ENCODE assay signal across 24 cellular contexts in the genomic region with DNA sequence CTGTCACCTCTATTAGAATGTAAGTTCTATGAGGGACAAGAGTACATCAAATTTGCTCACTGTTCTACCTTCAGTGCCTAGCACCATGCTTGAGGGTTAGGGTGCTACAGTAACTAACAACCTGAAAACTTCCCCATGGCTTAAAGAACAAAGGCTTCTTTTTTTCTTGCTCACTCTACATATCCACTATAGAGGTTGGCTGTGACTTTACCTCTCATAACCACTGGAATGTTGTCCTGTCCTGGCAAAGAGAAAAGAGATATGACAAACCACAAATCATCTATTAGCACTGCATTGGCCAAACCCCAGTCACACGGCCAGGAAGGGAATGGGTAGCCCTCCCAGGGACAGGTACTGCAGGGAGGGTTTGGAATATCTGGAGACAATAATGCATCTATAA. TPM values are rescaled to one million over a fixed set of nuclear protein-coding genes. Genes with fewer than 3 reads are reported as not detected.
"Had no signal": no experiment of that assay in that cellular context is flagged by ENCODE, and none has a peak within 500 bp of the region (broad histone marks: within the 10 kb centered on the region; RNA-seq: fewer than 3 reads in every experiment).

No MANE protein-coding gene starts in this region.

- H3K27me3 ChIP-seq: brain microvascular endothelial cell, MG63 had no signal

- ATAC-seq: activated T-cell treated with anti-CD3 and anti-CD28 coated beads, Interleukin-2, amount 50 U/mL, for 4 hours had no signal

- H3K9ac ChIP-seq: KMS-11 had no signal

- H3K36me3 ChIP-seq: brain microvascular endothelial cell, MG63 had no signal

- H3K4me2 ChIP-seq: KMS-11 had no signal

- H3K27ac ChIP-seq: brain microvascular endothelial cell, KMS-11, VCaP had no signal

- H3K4me3 ChIP-seq: MG63 had no signal

- DNase-seq: activated CD4-positive, alpha-beta memory T cell treated with anti-CD3 and anti-CD28 coated beads for 36 hours; activated CD4-positive, alpha-beta T cell treated with anti-CD3 and anti-CD28 coated beads, Interleukin-2, amount 10 ng/mL, durations not matched to agents 7 days and 5 days; activated CD4-positive, CD25-positive, alpha-beta regulatory T cell; activated CD8-positive, alpha-beta memory T cell treated with anti-CD3 and anti-CD28 coated beads for 24 hours; activated gamma-delta T cell; activated naive CD4-positive, alpha-beta T cell treated with anti-CD3 and anti-CD28 coated beads for 36 hours; activated T-cell treated with anti-CD3 and anti-CD28 coated beads, Interleukin-2, amount 50 U/mL, for 4 hours; amygdala; brain microvascular endothelial cell; caudate nucleus; MG63; NCI-H1105; NCI-H1436; NCI-H187; NCI-H2081 treated with DMSO at 0.1 percent for 48 hours; NCI-H446; NCI-H524; SIG-M5; T-helper 1 cell had no signal

RNA-seq across cellular contexts. Expression of a gene that starts 23.2 kb away (rescaled TPM):
- total RNA-seq: activated CD4-positive, alpha-beta memory T cell treated with anti-CD3 and anti-CD28 coated beads for 36 hours; activated CD4-positive, alpha-beta T cell treated with anti-CD3 and anti-CD28 coated beads, Interleukin-2, amount 10 ng/mL, durations not matched to agents 7 days and 5 days; activated naive CD4-positive, alpha-beta T cell treated with anti-CD3 and anti-CD28 coated beads for 36 hours; activated T-cell treated with anti-CD3 and anti-CD28 coated beads, Interleukin-2, amount 50 U/mL, for 4 hours; chondrocyte; RPMI7951; T-helper 2 cell treated with Interferon-gamma antibody and Interleukin-4, amounts not matched to agents 100 ng/mL and 5 ng/mL, for 36 hours had no signal
